Comparison of ENCODE assay signal across 1 cellular context in genomic region chr7:27745064-27745583, GRCh38.
TF ChIP-seq lines count a peak whose summit lies in the region.

No MANE protein-coding gene starts in this region.

TF ChIP-seq in WTC11, 78 proteins besides CTCF, POLR2A, EP300 and RAD21 (continued from another document):
- no peak for TF ChIP-seq E2F4 (CRISPR knock-in tag; IDR thresholded peaks at IDR 0.05; ENCODE audit: borderline replicate concordance, low read depth)
